Comparison of ENCODE assay signal across 8 cellular contexts in the genomic region with DNA sequence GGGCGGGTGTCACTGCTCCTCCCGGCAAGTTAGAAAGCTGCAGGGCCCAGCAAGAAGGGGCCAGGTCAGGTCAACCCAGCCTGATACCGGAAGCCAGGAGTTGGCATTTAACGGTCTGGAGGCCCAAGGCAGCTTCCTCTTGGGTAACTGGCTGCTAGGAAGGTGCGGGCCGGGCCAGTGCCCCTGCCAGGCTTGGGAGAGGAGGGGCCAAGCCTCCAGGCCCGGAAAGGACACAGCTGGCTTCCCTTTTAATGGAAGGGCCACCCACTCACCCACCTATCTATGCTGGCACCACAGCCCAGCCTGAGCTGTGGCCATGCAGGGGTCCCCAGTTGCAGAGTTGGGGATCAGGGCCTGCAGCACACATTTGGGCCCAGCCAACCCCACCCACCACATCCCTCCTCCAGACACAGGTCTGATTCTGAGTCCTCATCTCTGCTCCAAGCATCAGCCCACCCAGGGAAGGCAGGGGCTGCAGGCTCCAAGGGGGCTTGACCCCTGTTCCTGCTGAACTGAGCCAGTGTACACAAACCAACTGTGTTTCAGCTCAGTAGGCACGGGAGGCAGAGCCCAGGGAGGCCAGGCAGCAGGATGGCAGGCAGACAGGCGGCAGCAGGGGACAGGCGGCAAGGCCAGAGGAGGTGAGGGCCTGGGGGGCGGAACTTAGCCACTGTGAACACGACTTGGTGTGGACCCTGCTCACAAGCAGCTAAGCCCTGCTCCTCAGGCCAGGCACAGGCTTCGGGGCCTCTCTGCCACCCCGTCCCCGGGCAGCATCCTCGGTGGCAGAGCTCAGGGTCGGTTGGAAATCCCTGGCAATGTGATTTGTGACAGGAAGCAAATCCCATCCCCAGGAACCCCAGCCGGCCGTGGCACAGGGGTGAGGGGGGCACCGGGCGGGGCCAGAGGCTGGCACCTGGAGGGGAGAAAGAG. TPM values are rescaled to one million over a fixed set of nuclear protein-coding genes. Genes with fewer than 3 reads are reported as not detected.
DNase-seq lines count a peak whose midpoint lies in the region; ATAC-seq, FAIRE-seq and TF ChIP-seq lines count a peak whose summit lies in the region.

No MANE protein-coding gene starts in this region.

- in situ Hi-C loops in gastrocnemius medialis (cut with MboI; ENCODE audit: low sequenced_read_pairs in 4 of 4): no loop called here

- no peak overlapping the region for H3K9ac ChIP-seq in SK-N-MC (ENCODE audit: insufficient read length)

- DNase-seq in GM12891 (ENCODE audit: insufficient read length, low spot score) (no peak), SK-N-MC (ENCODE audit: low read depth, low spot score) (no peak), epithelial cell of prostate (ENCODE audit: low read depth, low spot score) (no peak), gastrocnemius medialis (peak in 1 of 2 donors; percentile 86), NCI-H2196 (lab: John Stamatoyannopoulos, UW; ENCODE audit: unreplicated experiment) (no peak), NCI-H526 (lab: John Stamatoyannopoulos, UW) (no peak), GM19238 (ENCODE audit: insufficient read length, low spot score) (no peak)

- peak in 1 of 2 donors; percentile 7 for ATAC-seq in gastrocnemius medialis
- ATAC-seq in HG02610 (IDR thresholded peaks at IDR 0.05; ENCODE audit: unreplicated experiment): no peak

- no peak for TF ChIP-seq CTCF in gastrocnemius medialis (IDR thresholded peaks at IDR 0.05 in 4 of 5, conservative IDR thresholded peaks at IDR 0.05 in 1 of 5)

- H3K36me3 ChIP-seq in SK-N-MC (ENCODE audit: insufficient read depth, low read length) (peaks cover 43% of the 10 kb centered on the region), gastrocnemius medialis (peaks cover 0 to 11% of the 10 kb centered on the region in 2 donors)

- peaks cover 44 to 62% of the 10 kb centered on the region in 2 donors for H3K4me1 ChIP-seq in gastrocnemius medialis

- no peak overlapping the region for H3K4me3 ChIP-seq in SK-N-MC
- H3K4me3 ChIP-seq in gastrocnemius medialis: peak overlapping the region in 3 of 4 donors; percentile 12 to 81 (median 16)

- H3K27me3 ChIP-seq in gastrocnemius medialis: no peaks in the 10 kb centered on the region

- TF ChIP-seq POLR2A in GM12891 (IDR thresholded peaks at IDR 0.05; ENCODE audit: low read depth, low read length) (0 out of 2 replicates have a peak, but pooled peaks have one; percentile 20), gastrocnemius medialis (IDR thresholded peaks at IDR 0.05) (no peak)

- intact Hi-C loops in gastrocnemius medialis (cut with DNase I; ENCODE audit: low total_unique reads): loop anchor here (2.0 kb wide), 1 partner anchor 15 kb away; no protein-coding TSS in a partner anchor

- FAIRE-seq in GM12891 (lab: Jason Lieb, UNC): no peak

- H3K9me3 ChIP-seq in SK-N-MC (ENCODE audit: low read depth, low read length) (no peaks in the 10 kb centered on the region), gastrocnemius medialis (no peaks in the 10 kb centered on the region)

- H3K27ac ChIP-seq in SK-N-MC (peak overlapping the region; percentile 85), epithelial cell of prostate (peak overlapping the region; percentile 100), gastrocnemius medialis (peak overlapping the region; percentile 96 to 100 (median 98))

TF ChIP-seq in GM12891, 5 proteins besides CTCF, POLR2A, EP300 and RAD21:
- TF ChIP-seq SPI1 (IDR thresholded peaks at IDR 0.05; ENCODE audit: low read depth, low read length): no peak
- TF ChIP-seq PAX5 (IDR thresholded peaks at IDR 0.05; ENCODE audit: insufficient read depth, low read length, severe bottlenecking): no peak
- TF ChIP-seq POU2F2 (IDR thresholded peaks at IDR 0.05; ENCODE audit: low read depth, low read length): no peak
- TF ChIP-seq POLR2AphosphoS5 (IDR thresholded peaks at IDR 0.05; ENCODE audit: low read depth, low read length): no peak
- TF ChIP-seq TAF1 (IDR thresholded peaks at IDR 0.05; ENCODE audit: low read depth, low read length): no peak

RNA-seq across cellular contexts. Expression of a gene that starts 40.8 kb away (rescaled TPM):
- polyA plus RNA-seq in GM12891 (2012; ENCODE audit: low read depth, missing spikeins): 4.1 TPM
- total RNA-seq in gastrocnemius medialis: 1 to 10 TPM; 3.9 to 6.3 (median 5.0) TPM

RNA-seq across cellular contexts. Expression of a gene that starts 40.9 kb away (rescaled TPM):
- polyA plus RNA-seq in GM12891 (2012; ENCODE audit: low read depth, missing spikeins): 2.0 TPM
- total RNA-seq in gastrocnemius medialis: not detected
